10 cellular contexts compared by ENCODE assay signal in the genomic region with DNA sequence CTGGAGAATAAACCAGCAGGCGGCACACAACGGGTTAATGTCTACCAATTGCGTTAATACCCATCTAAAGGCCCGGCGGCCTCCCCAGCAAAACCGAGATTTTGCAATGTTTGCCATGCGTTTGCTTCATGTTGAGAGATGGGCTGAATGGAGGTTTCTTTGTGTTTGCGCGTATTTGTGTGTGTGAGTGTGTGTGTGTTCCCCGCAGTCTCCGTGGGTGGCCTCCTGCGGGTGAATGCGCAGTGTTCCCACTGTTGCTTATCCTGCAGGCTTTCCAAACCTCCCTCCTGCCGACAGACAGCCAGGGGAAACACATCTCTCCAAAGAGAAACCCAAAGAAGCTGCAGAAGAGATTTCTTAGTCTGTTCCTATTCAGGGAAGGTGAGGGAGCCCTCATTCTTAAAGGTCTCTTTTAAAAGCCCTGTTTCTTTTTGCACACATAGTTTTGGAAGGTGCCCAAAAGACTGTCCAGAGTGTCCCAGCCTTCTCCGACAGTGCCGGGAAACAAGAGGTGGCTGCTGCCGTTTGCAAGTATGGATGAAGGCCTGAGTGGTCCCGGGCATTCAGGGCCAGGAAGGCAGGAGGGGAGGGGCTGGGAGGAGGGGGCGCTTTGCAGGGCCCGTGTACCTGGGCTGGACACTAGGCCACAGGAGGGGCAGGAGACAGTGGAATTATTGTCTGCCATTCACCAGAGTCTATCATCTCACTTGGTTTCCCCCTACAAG.
DNase-seq lines count a peak whose midpoint lies in the region; ATAC-seq, FAIRE-seq and TF ChIP-seq lines count a peak whose summit lies in the region.
"Had no signal": no experiment of that assay in that cellular context is flagged by ENCODE, and none has a peak within 500 bp of the region (broad histone marks: within the 10 kb centered on the region; RNA-seq: fewer than 3 reads in every experiment).

No MANE protein-coding gene starts in this region.

- H3K36me3 ChIP-seq in kidney (ENCODE audit: control insufficient read depth in 1 of 2, insufficient read depth in 2 of 2, low read length in 2 of 2) = no peaks in the 10 kb centered on the region
- H3K36me3 ChIP-seq: thoracic aorta had no signal

- H3K4me3 ChIP-seq in kidney (ENCODE audit: low read length in 2 of 2) = no peak overlapping the region
- H3K4me3 ChIP-seq: skin epidermis, thoracic aorta had no signal

- H3K27me3 Mint-ChIP-seq in brain = peaks cover 85% of the 10 kb centered on the region

- DNase-seq in HuH-7.5 (ENCODE audit: low spot score) (peak; percentile 47), kidney (peak; percentile 76), sciatic nerve (ENCODE audit: low spot score) (peak; percentile 78), SIG-M5 (lab: John Stamatoyannopoulos, UW) (no peak), NCI-H1436 treated with DMSO at 0.1 percent for 48 hours (lab: John Stamatoyannopoulos, UW) (no peak)
- no peak for DNase-seq in activated effector memory CD4-positive, alpha-beta T cell treated with anti-CD3 and anti-CD28 coated beads, Interleukin-2, amount 50 U/mL, for 16 hours

- peaks cover 0 to 6% (median 0%) of the 10 kb centered on the region in 5 experiments for H3K9me3 Mint-ChIP-seq in brain

- TF ChIP-seq CTCF in brain (conservative IDR thresholded peaks at IDR 0.05) = no peak
- no peak for TF ChIP-seq CTCF in kidney (IDR thresholded peaks at IDR 0.05; ENCODE audit: borderline replicate concordance, extremely low read depth, insufficient read depth)

- peak overlapping the region in 3 of 5 experiments; percentile 64 to 93 (median 79) for H3K27ac Mint-ChIP-seq in brain

- peak overlapping the region; percentile 13 to 23 for H3K27ac ChIP-seq in kidney (ENCODE audit: low read depth in 2 of 2, low read length in 2 of 2)
- H3K27ac ChIP-seq: thoracic aorta had no signal

- no peaks in the 10 kb centered on the region for H3K9me3 ChIP-seq in kidney (ENCODE audit: control insufficient read depth in 1 of 2, low read length in 2 of 2)
- H3K9me3 ChIP-seq: thoracic aorta had no signal

- intact Hi-C loops in kidney (cut with DNase I) = no loop called here
- intact Hi-C loops in sciatic nerve (cut with DNase I) = no loop called here

- H3K9ac ChIP-seq in kidney (ENCODE audit: low read length in 2 of 2) = no peak overlapping the region

- no peaks in the 10 kb centered on the region for H3K36me3 Mint-ChIP-seq in brain

- FAIRE-seq in kidney (lab: Jason Lieb, UNC) = no peak

- peaks cover 52% of the 10 kb centered on the region for H3K4me1 Mint-ChIP-seq in brain

- H3K4me3 Mint-ChIP-seq in brain = peak overlapping the region; percentile 62 to 77 (median 71)

- H3K4me1 ChIP-seq in kidney (ENCODE audit: control insufficient read depth in 1 of 2, insufficient read depth in 1 of 2, low read depth in 1 of 2, low read length in 2 of 2) = peaks cover 4 to 9% of the 10 kb centered on the region in 2 donors

- ATAC-seq in sciatic nerve (peak; percentile 93), HG02610 (IDR thresholded peaks at IDR 0.05; ENCODE audit: unreplicated experiment) (no peak)

Comparison
In these comparisons a context has a peak if more than half of its experiments do, and no peak if none do; other contexts are left out.
1. DNase-seq: peak in HuH-7.5 (single experiment), kidney (single experiment) and sciatic nerve (single experiment); none in SIG-M5 (single experiment), NCI-H1436 treated with DMSO at 0.1 percent for 48 hours (single experiment) and activated effector memory CD4-positive, alpha-beta T cell treated with anti-CD3 and anti-CD28 coated beads, Interleukin-2, amount 50 U/mL, for 16 hours (single experiment).